Comparison of ENCODE assay signal across 27 cellular contexts in the genomic region with DNA sequence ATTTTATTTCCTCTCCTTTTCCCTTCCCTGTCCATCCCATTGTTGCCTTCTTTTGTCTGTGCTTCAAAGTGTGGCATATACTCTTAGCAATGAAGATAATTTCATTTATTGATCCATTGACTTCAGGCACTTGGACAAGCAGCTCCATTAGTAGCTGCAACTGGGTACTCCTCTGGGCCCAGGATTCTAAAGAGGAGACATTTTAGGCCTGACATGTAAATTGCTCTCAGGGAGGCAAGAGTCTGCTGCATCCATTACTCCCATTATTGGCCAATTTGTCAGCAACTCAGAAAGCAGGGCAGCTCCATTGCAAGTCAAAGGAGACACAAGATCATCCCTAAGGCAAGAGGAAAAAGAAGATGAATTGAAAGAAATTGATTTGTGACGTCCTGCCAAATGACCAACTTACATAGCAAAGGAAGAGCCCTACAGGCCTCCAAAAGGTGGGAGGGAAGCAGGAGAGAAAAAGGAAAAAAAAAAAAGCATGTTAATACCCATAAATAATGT.
"Had no signal": no experiment of that assay in that cellular context is flagged by ENCODE, and none has a peak within 500 bp of the region (broad histone marks: within the 10 kb centered on the region; RNA-seq: fewer than 3 reads in every experiment).

No MANE protein-coding gene starts in this region.

- H3K36me3 Mint-ChIP-seq: activated CD4-positive, alpha-beta memory T cell treated with anti-CD3 and anti-CD28 coated beads for 36 hours; activated naive CD4-positive, alpha-beta T cell treated with anti-CD3 and anti-CD28 coated beads, Interleukin-2, amount 10 ng/mL, durations not matched to agents 7 days and 5 days; activated naive CD8-positive, alpha-beta T cell treated with anti-CD3 and anti-CD28 coated beads for 36 hours had no signal

- H3K4me3 Mint-ChIP-seq: activated CD4-positive, alpha-beta memory T cell treated with anti-CD3 and anti-CD28 coated beads for 36 hours; activated CD4-positive, alpha-beta T cell treated with anti-CD3 and anti-CD28 coated beads for 36 hours; activated CD4-positive, alpha-beta T cell treated with anti-CD3 and anti-CD28 coated beads, Interleukin-2, amount 10 ng/mL, durations not matched to agents 7 days and 5 days; activated naive CD4-positive, alpha-beta T cell treated with anti-CD3 and anti-CD28 coated beads, Interleukin-2, amount 10 ng/mL, durations not matched to agents 7 days and 5 days; activated naive CD8-positive, alpha-beta T cell treated with anti-CD3 and anti-CD28 coated beads for 36 hours; activated T-cell treated with anti-CD3 and anti-CD28 coated beads, Interleukin-2, amount 50 U/mL, for 4 hours; T-helper 1 cell treated with Interleukin-12 subunit alpha and Interleukin-12 subunit beta and Interleukin-4 antibody, amounts not matched to agents 30 μg/mL and 1 μg/mL, for 36 hours; T-helper 2 cell treated with Interferon-gamma antibody and Interleukin-4, amounts not matched to agents 5 μg/mL and 100 μg/mL, for 36 hours had no signal

- H3K4me1 Mint-ChIP-seq: activated CD4-positive, alpha-beta T cell treated with anti-CD3 and anti-CD28 coated beads for 36 hours; activated CD4-positive, alpha-beta T cell treated with anti-CD3 and anti-CD28 coated beads, Interleukin-2, amount 10 ng/mL, durations not matched to agents 7 days and 5 days; activated naive CD4-positive, alpha-beta T cell treated with anti-CD3 and anti-CD28 coated beads, Interleukin-2, amount 10 ng/mL, durations not matched to agents 7 days and 5 days; activated naive CD8-positive, alpha-beta T cell treated with anti-CD3 and anti-CD28 coated beads for 36 hours had no signal

- DNase-seq: activated CD4-positive, alpha-beta memory T cell treated with anti-CD3 and anti-CD28 coated beads for 36 hours; activated CD4-positive, alpha-beta T cell treated with anti-CD3 and anti-CD28 coated beads for 36 hours; activated CD4-positive, alpha-beta T cell treated with anti-CD3 and anti-CD28 coated beads, Interleukin-2, amount 10 ng/mL, durations not matched to agents 7 days and 5 days; activated CD8-positive, alpha-beta memory T cell treated with anti-CD3 and anti-CD28 coated beads, Interleukin-2, amount 50 U/mL, for 4 hours; activated effector memory CD4-positive, alpha-beta T cell treated with Interleukin-2 at 50 U/mL for 16 hours; activated naive CD4-positive, alpha-beta T cell treated with anti-CD3 and anti-CD28 coated beads, Interleukin-2, amount 10 ng/mL, durations not matched to agents 7 days and 5 days; activated naive CD8-positive, alpha-beta T cell treated with anti-CD3 and anti-CD28 coated beads for 36 hours; activated T-cell treated with anti-CD3 and anti-CD28 coated beads for 4 hours; activated T-cell treated with anti-CD3 and anti-CD28 coated beads, Interleukin-2, amount 50 U/mL, for 4 hours; amniotic stem cell; aorta; brain microvascular endothelial cell; central memory CD4-positive, alpha-beta T cell; Karpas-422; NCI-H1105; NCI-H1417 treated with DMSO at 0.1 percent for 48 hours; NCI-H1930; NCI-H2171; NCI-H510A; NCI-H526; NK-92 treated with Interleukin-12 subunit alpha and Interleukin-12 subunit beta, amount 100 ng/mL, for 24 hours; PC-3; Peyer's patch; RPMI8226; SK-N-SH had no signal

- H3K27ac Mint-ChIP-seq: activated CD4-positive, alpha-beta memory T cell treated with anti-CD3 and anti-CD28 coated beads for 36 hours; activated CD4-positive, alpha-beta T cell treated with anti-CD3 and anti-CD28 coated beads for 36 hours; activated CD4-positive, alpha-beta T cell treated with anti-CD3 and anti-CD28 coated beads, Interleukin-2, amount 10 ng/mL, durations not matched to agents 7 days and 5 days; activated naive CD4-positive, alpha-beta T cell treated with anti-CD3 and anti-CD28 coated beads, Interleukin-2, amount 10 ng/mL, durations not matched to agents 7 days and 5 days; activated naive CD8-positive, alpha-beta T cell treated with anti-CD3 and anti-CD28 coated beads for 36 hours; T-helper 1 cell treated with Interleukin-12 subunit alpha and Interleukin-12 subunit beta and Interleukin-4 antibody, amounts not matched to agents 30 μg/mL and 1 μg/mL, for 36 hours; T-helper 2 cell treated with Interferon-gamma antibody and Interleukin-4, amounts not matched to agents 5 μg/mL and 100 μg/mL, for 36 hours had no signal

- H3K27me3 Mint-ChIP-seq: activated CD4-positive, alpha-beta memory T cell treated with anti-CD3 and anti-CD28 coated beads for 36 hours; activated CD4-positive, alpha-beta T cell treated with anti-CD3 and anti-CD28 coated beads for 36 hours; activated CD4-positive, alpha-beta T cell treated with anti-CD3 and anti-CD28 coated beads, Interleukin-2, amount 10 ng/mL, durations not matched to agents 7 days and 5 days; activated naive CD4-positive, alpha-beta T cell treated with anti-CD3 and anti-CD28 coated beads, Interleukin-2, amount 10 ng/mL, durations not matched to agents 7 days and 5 days; activated naive CD8-positive, alpha-beta T cell treated with anti-CD3 and anti-CD28 coated beads for 36 hours had no signal

- H3K9me3 Mint-ChIP-seq: activated naive CD4-positive, alpha-beta T cell treated with anti-CD3 and anti-CD28 coated beads, Interleukin-2, amount 10 ng/mL, durations not matched to agents 7 days and 5 days had no signal
